ENCODE assay signal across 13 cellular contexts in genomic region chr7:47460251-47460989, GRCh38.
DNase-seq lines count a peak whose midpoint lies in the region; TF ChIP-seq lines count a peak whose summit lies in the region.
"Had no signal": no experiment of that assay in that cellular context is flagged by ENCODE, and none has a peak within 500 bp of the region (broad histone marks: within the 10 kb centered on the region; RNA-seq: fewer than 3 reads in every experiment).

No MANE protein-coding gene starts in this region.

- DNase-seq in NCI-H82 (lab: John Stamatoyannopoulos, UW) (peak; percentile 65), NCI-H82 treated with DMSO at 0.1 percent for 48 hours (lab: John Stamatoyannopoulos, UW; ENCODE audit: unreplicated experiment) (no peak), NCI-H345 (lab: John Stamatoyannopoulos, UW) (peak; percentile 92), right atrium auricular region (ENCODE audit: low spot score) (no peak), thyroid gland (peak; percentile 48 to 50), OCI-LY7 (ENCODE audit: low spot score) (no peak), NCI-H446 treated with DMSO at 0.1 percent for 48 hours (lab: John Stamatoyannopoulos, UW) (no peak), cortex of kidney (lab: John Stamatoyannopoulos, UW) (no peak)
- DNase-seq: 8988T; activated CD4-positive, alpha-beta T cell treated with anti-CD3 and anti-CD28 coated beads for 36 hours; activated T-cell treated with anti-CD3 and anti-CD28 coated beads, Interleukin-2, amount 50 U/mL, for 24 hours; CD8-positive, alpha-beta memory T cell had no signal

- no TSS peak for BruUV-seq in OCI-LY7 (replicated peaks; lab: Mats Ljungman, UMichigan)

- POLR2A ChIA-PET in OCI-LY7 (lab: Charles Lee), result no interaction called here

- intact Hi-C loops in thyroid gland (cut with DNase I), result no loop called here
- intact Hi-C loops in OCI-LY7 (cut with micrococcal nuclease; ENCODE audit: unreplicated experiment), result no loop called here

- no peaks in the 10 kb centered on the region for H3K27me3 ChIP-seq in right atrium auricular region
- no peaks in the 10 kb centered on the region for H3K27me3 ChIP-seq in thyroid gland

- H3K79me2 ChIP-seq in OCI-LY7 (ENCODE audit: insufficient read depth, low read depth, low read length), result no peaks in the 10 kb centered on the region

- H3K27ac ChIP-seq in right atrium auricular region, result peak overlapping the region; percentile 58 to 69
- H3K27ac ChIP-seq in thyroid gland, result peak overlapping the region; percentile 65 to 80 (median 78)
- H3K27ac ChIP-seq in OCI-LY7 (ENCODE audit: low read depth, low read length, poor library complexity, severe bottlenecking), result no peak overlapping the region

- no peaks in the 10 kb centered on the region; the same call in 1 of the 2 replicates for H4K20me1 ChIP-seq in OCI-LY7 (ENCODE audit: insufficient read depth, low read length)

- H2AFZ ChIP-seq in OCI-LY7 (ENCODE audit: low read length), result no peak overlapping the region

- H3K9me3 ChIP-seq in right atrium auricular region (no peaks in the 10 kb centered on the region), thyroid gland (no peaks in the 10 kb centered on the region), OCI-LY7 (ENCODE audit: low read length) (no peaks in the 10 kb centered on the region)
- H3K9me3 ChIP-seq: thoracic aorta had no signal

- H3K4me1 ChIP-seq in right atrium auricular region (peaks cover 0 to 47% of the 10 kb centered on the region in 2 donors), thyroid gland (peaks cover 41 to 54% of the 10 kb centered on the region in 2 donors), OCI-LY7 (ENCODE audit: insufficient read depth, low read length, poor library complexity, severe bottlenecking) (no peaks in the 10 kb centered on the region)

- TF ChIP-seq CTCF in right atrium auricular region (IDR thresholded peaks at IDR 0.05) (no peak), thyroid gland (IDR thresholded peaks at IDR 0.05) (no peak), OCI-LY7 (conservative IDR thresholded peaks at IDR 0.05; ENCODE audit: low read length) (no peak)

- no peak overlapping the region for H3K4me3 ChIP-seq in right atrium auricular region
- no peak overlapping the region for H3K4me3 ChIP-seq in thyroid gland (replicated peaks in 1 of 3)
- H3K4me3 ChIP-seq in OCI-LY7 (ENCODE audit: low read depth, low read length, poor library complexity, severe bottlenecking), result no peak overlapping the region
- H3K4me3 ChIP-seq: thoracic aorta had no signal

- H3K4me2 ChIP-seq in OCI-LY7 (ENCODE audit: low read length), result no peak overlapping the region

- CTCF ChIA-PET in OCI-LY7 (lab: Charles Lee; ENCODE audit: unreplicated experiment), result no interaction called here

- no peaks in the 10 kb centered on the region for H3K9me2 ChIP-seq in OCI-LY7 (ENCODE audit: insufficient read depth, low read length)

- H3K36me3 ChIP-seq in right atrium auricular region (no peaks in the 10 kb centered on the region), thyroid gland (no peaks in the 10 kb centered on the region), OCI-LY7 (ENCODE audit: insufficient read depth, low read length) (no peaks in the 10 kb centered on the region)
- H3K36me3 ChIP-seq: thoracic aorta had no signal

- no peak for TF ChIP-seq POLR2A in thyroid gland (IDR thresholded peaks at IDR 0.05)

- WGBS in thyroid gland, 2 donors, result 54 to 55% methylated on average over 11 of the region's 11 CpGs

Comparison
In these comparisons a context has a peak if more than half of its experiments do, and no peak if none do; other contexts are left out.
1. DNase-seq: peak in NCI-H82 (single experiment), NCI-H345 (single experiment) and thyroid gland (2 of 2); none in NCI-H82 treated with DMSO at 0.1 percent for 48 hours (single experiment), right atrium auricular region (single experiment), OCI-LY7 (single experiment), NCI-H446 treated with DMSO at 0.1 percent for 48 hours (single experiment) and cortex of kidney (single experiment).